Comparison of ENCODE assay signal across 8 cellular contexts in genomic region chr22:40346178-40347064, GRCh38. TPM values are rescaled to one million over a fixed set of nuclear protein-coding genes. Genes with fewer than 3 reads are reported as not detected.
DNase-seq lines count a peak whose midpoint lies in the region; ATAC-seq lines count a peak whose summit lies in the region.

ADSL (plus strand) TSS chr22:40346500; CDS start chr22:40346559, 59 bp downstream.

- no peaks in the 10 kb centered on the region for H3K27me3 Mint-ChIP-seq in naive thymus-derived CD4-positive, alpha-beta T cell
- H3K27me3 Mint-ChIP-seq in stimulated activated memory B cell treated with anti-CD40 and anti-IgM and Interleukin-4, amounts not matched to agents 10 μg/mL and 1 μg/mL and 100 μg/mL, for 72 hours = no peaks in the 10 kb centered on the region

- peaks cover 0 to 3% (median 0%) of the 10 kb centered on the region in 11 donors for H3K9me3 Mint-ChIP-seq in naive thymus-derived CD4-positive, alpha-beta T cell
- H3K9me3 Mint-ChIP-seq in stimulated activated memory B cell treated with anti-CD40 and anti-IgM and Interleukin-4, amounts not matched to agents 10 μg/mL and 1 μg/mL and 100 μg/mL, for 72 hours = no peaks in the 10 kb centered on the region

- peaks cover 5 to 10% (median 7%) of the 10 kb centered on the region in 5 donors for H3K36me3 Mint-ChIP-seq in naive thymus-derived CD4-positive, alpha-beta T cell
- peaks cover 6% of the 10 kb centered on the region for H3K36me3 Mint-ChIP-seq in stimulated activated memory B cell treated with anti-CD40 and anti-IgM and Interleukin-4, amounts not matched to agents 10 μg/mL and 1 μg/mL and 100 μg/mL, for 72 hours

- H3K4me3 Mint-ChIP-seq in naive thymus-derived CD4-positive, alpha-beta T cell = peak within 1 kb of the TSS; percentile 93 to 99 (median 98)
- peak within 1 kb of the TSS; percentile 98 for H3K4me3 Mint-ChIP-seq in stimulated activated memory B cell treated with anti-CD40 and anti-IgM and Interleukin-4, amounts not matched to agents 10 μg/mL and 1 μg/mL and 100 μg/mL, for 72 hours

- H3K4me1 ChIP-seq in naive thymus-derived CD4-positive, alpha-beta T cell (ENCODE audit: control insufficient read depth in 2 of 2, insufficient read depth in 2 of 2, low read length in 2 of 2) = peaks cover 37 to 53% of the 10 kb centered on the region in 2 donors

- H3K27me3 ChIP-seq in naive thymus-derived CD4-positive, alpha-beta T cell (ENCODE audit: control insufficient read depth in 2 of 2, insufficient read depth in 2 of 2, low read length in 2 of 2) = no peaks in the 10 kb centered on the region

- peak within 1 kb of the TSS; percentile 83 for H3K27ac ChIP-seq in naive thymus-derived CD4-positive, alpha-beta T cell (ENCODE audit: low read depth, low read length)

- intact Hi-C loops in naive thymus-derived CD4-positive, alpha-beta T cell (cut with micrococcal nuclease) = loop anchor here (1.0 to 5.0 kb wide), 15 partner anchors 12 to 814 kb away; partner anchors contain the start of genes RPS19BP1 (in 2 of the 2), SGSM3 (in 1 of the 2) and TNRC6B (in 1 of the 2)

- ATAC-seq in GM21529 (IDR thresholded peaks at IDR 0.05; ENCODE audit: unreplicated experiment) = peak; percentile 82
- peak; percentile 92 for ATAC-seq in naive thymus-derived CD4-positive, alpha-beta T cell
- peak; percentile 96 for ATAC-seq in stimulated activated memory B cell treated with anti-CD40 and anti-IgM and Interleukin-4, amounts not matched to agents 10 μg/mL and 1 μg/mL and 100 μg/mL, for 72 hours

- CTCF ChIA-PET in naive thymus-derived CD4-positive, alpha-beta T cell (lab: Charles Lee) = interaction anchor here (0.6 to 3.2 kb wide), 14 partner anchors 8 to 830 kb away, joined by 3 to 23 read pairs (median 5); partner anchors contain the start of gene RPS19BP1

- DNase-seq in DMS153 (lab: John Stamatoyannopoulos, UW) = peak; percentile 75
- DNase-seq in Jurkat, Clone E6-1 (ENCODE audit: low read depth, low spot score) = peak; percentile 74
- peak; percentile 90 for DNase-seq in RPMI8226
- peak; percentile 68 to 77 for DNase-seq in activated T-helper 1 cell treated with anti-CD3 and anti-CD28 coated beads, Interleukin-2, amount 50 U/mL, for 16 hours (ENCODE audit: low read depth in 1 of 2, low spot score in 1 of 2)
- DNase-seq in fibroblast of gingiva (ENCODE audit: low read depth) = peak; percentile 80
- DNase-seq in naive thymus-derived CD4-positive, alpha-beta T cell = peak; percentile 70 to 88 (median 81)

- no peaks in the 10 kb centered on the region for H3K9me3 ChIP-seq in naive thymus-derived CD4-positive, alpha-beta T cell (ENCODE audit: control insufficient read depth in 2 of 3, low read length in 3 of 3)

- POLR2A ChIA-PET in naive thymus-derived CD4-positive, alpha-beta T cell (lab: Charles Lee) = interaction anchor here (0.7 to 6.8 kb wide), 16 partner anchors 14 to 404 kb away, joined by 3 to 77 read pairs (median 6); partner anchors contain the start of gene TNRC6B

- H3K36me3 ChIP-seq in naive thymus-derived CD4-positive, alpha-beta T cell (ENCODE audit: control insufficient read depth in 2 of 3, insufficient read depth in 3 of 3, low read length in 3 of 3) = peaks cover 1 to 31% (median 8%) of the 10 kb centered on the region in 3 experiments

- peaks cover 36 to 69% (median 49%) of the 10 kb centered on the region in 7 donors for H3K4me1 Mint-ChIP-seq in naive thymus-derived CD4-positive, alpha-beta T cell
- peaks cover 29% of the 10 kb centered on the region for H3K4me1 Mint-ChIP-seq in stimulated activated memory B cell treated with anti-CD40 and anti-IgM and Interleukin-4, amounts not matched to agents 10 μg/mL and 1 μg/mL and 100 μg/mL, for 72 hours

- H3K4me3 ChIP-seq in Jurkat, Clone E6-1 (ENCODE audit: low read length) = peak within 1 kb of the TSS; percentile 96
- peak within 1 kb of the TSS; percentile 98 for H3K4me3 ChIP-seq in naive thymus-derived CD4-positive, alpha-beta T cell (ENCODE audit: low read length)

- H3K27ac Mint-ChIP-seq in naive thymus-derived CD4-positive, alpha-beta T cell = peak within 1 kb of the TSS; percentile 92 to 99 (median 98)
- peak within 1 kb of the TSS; percentile 95 for H3K27ac Mint-ChIP-seq in stimulated activated memory B cell treated with anti-CD40 and anti-IgM and Interleukin-4, amounts not matched to agents 10 μg/mL and 1 μg/mL and 100 μg/mL, for 72 hours

RNA-seq across cellular contexts. Expression of gene ADSL, which starts in this region (rescaled TPM):
- polyA plus RNA-seq in Jurkat, Clone E6-1 (2012; ENCODE audit: insufficient read depth, insufficient read length) = 224 TPM
- 100 to 1,000 TPM in 1 of 5 experiments, 10 to 100 TPM in 4; 54.4 to 127 (median 61.9) TPM for total RNA-seq in naive thymus-derived CD4-positive, alpha-beta T cell
- polyA plus RNA-seq in naive thymus-derived CD4-positive, alpha-beta T cell = 100 to 1,000 TPM; 118 to 121 TPM

Comparison
In these comparisons a context has a peak if more than half of its experiments do, and no peak if none do; other contexts are left out.
1. Peak in every context shown above with its lines: DNase-seq, ATAC-seq, H3K4me3 ChIP-seq and H3K27ac ChIP-seq.